8 cellular contexts compared by ENCODE assay signal in genomic region chr1:40385437-40386310, GRCh38. TPM values are rescaled to one million over a fixed set of nuclear protein-coding genes. Genes with fewer than 3 reads are reported as not detected.
DNase-seq lines count a peak whose midpoint lies in the region; ATAC-seq lines count a peak whose summit lies in the region.

No MANE protein-coding gene starts in this region.

- H3K27ac Mint-ChIP-seq in activated CD4-positive, alpha-beta T cell treated with anti-CD3 and anti-CD28 coated beads for 36 hours = peak overlapping the region; percentile 100
- peak overlapping the region; percentile 98 for H3K27ac Mint-ChIP-seq in T-helper 2 cell treated with Interferon-gamma antibody and Interleukin-4, amounts not matched to agents 5 μg/mL and 100 μg/mL, for 36 hours
- peak overlapping the region; percentile 97 to 99 for H3K27ac Mint-ChIP-seq in effector memory CD8-positive, alpha-beta T cell

- POLR2A ChIA-PET in activated CD4-positive, alpha-beta T cell treated with anti-CD3 and anti-CD28 coated beads for 36 hours (lab: Charles Lee) = interaction anchor here (0.6 to 7.2 kb wide), 13 partner anchors 9 to 484 kb away, joined by 3 to 88 read pairs (median 10); partner anchors contain the start of genes SMAP2 and ZFP69B

- H3K4me1 Mint-ChIP-seq in activated CD4-positive, alpha-beta T cell treated with anti-CD3 and anti-CD28 coated beads for 36 hours = peaks cover 94% of the 10 kb centered on the region
- H3K4me1 Mint-ChIP-seq in T-helper 2 cell treated with Interferon-gamma antibody and Interleukin-4, amounts not matched to agents 5 μg/mL and 100 μg/mL, for 36 hours (ENCODE audit: low read depth) = peaks cover 85% of the 10 kb centered on the region
- H3K4me1 Mint-ChIP-seq in effector memory CD8-positive, alpha-beta T cell (ENCODE audit: low read depth in 2 of 2) = peaks cover 75 to 78% of the 10 kb centered on the region in 2 donors

- CTCF ChIA-PET in activated CD4-positive, alpha-beta T cell treated with anti-CD3 and anti-CD28 coated beads for 36 hours (lab: Charles Lee) = interaction anchor here (0.6 to 6.0 kb wide), 14 partner anchors 9 to 242 kb away, joined by 3 to 54 read pairs (median 6); partner anchors contain the start of gene SMAP2

- H3K27me3 ChIP-seq in rectal smooth muscle tissue (ENCODE audit: control insufficient read depth, insufficient read depth, low read length) = no peaks in the 10 kb centered on the region

- H3K4me3 Mint-ChIP-seq in activated CD4-positive, alpha-beta T cell treated with anti-CD3 and anti-CD28 coated beads for 36 hours = peak overlapping the region; percentile 74
- peak overlapping the region; percentile 84 for H3K4me3 Mint-ChIP-seq in T-helper 2 cell treated with Interferon-gamma antibody and Interleukin-4, amounts not matched to agents 5 μg/mL and 100 μg/mL, for 36 hours
- peak overlapping the region; percentile 80 to 83 for H3K4me3 Mint-ChIP-seq in effector memory CD8-positive, alpha-beta T cell

- H3K27ac ChIP-seq in rectal smooth muscle tissue (ENCODE audit: low read depth, low read length) = peak overlapping the region; percentile 71

- peaks cover 2% of the 10 kb centered on the region for H3K36me3 ChIP-seq in rectal smooth muscle tissue (ENCODE audit: control insufficient read depth, insufficient read depth, low read length)

- H3K36me3 Mint-ChIP-seq in activated CD4-positive, alpha-beta T cell treated with anti-CD3 and anti-CD28 coated beads for 36 hours (ENCODE audit: low read depth) = peaks cover 74% of the 10 kb centered on the region
- H3K36me3 Mint-ChIP-seq in T-helper 2 cell treated with Interferon-gamma antibody and Interleukin-4, amounts not matched to agents 5 μg/mL and 100 μg/mL, for 36 hours (ENCODE audit: low read depth) = peaks cover 36% of the 10 kb centered on the region
- peaks cover 55% of the 10 kb centered on the region for H3K36me3 Mint-ChIP-seq in effector memory CD8-positive, alpha-beta T cell (ENCODE audit: insufficient read depth)

- ATAC-seq in activated CD4-positive, alpha-beta T cell treated with anti-CD3 and anti-CD28 coated beads for 36 hours = peak; percentile 63
- peak; percentile 48 for ATAC-seq in HG03139 (IDR thresholded peaks at IDR 0.05; ENCODE audit: unreplicated experiment)
- peak; percentile 77 for ATAC-seq in effector memory CD8-positive, alpha-beta T cell (replicated peaks)

- DNase-seq in activated CD4-positive, alpha-beta T cell treated with anti-CD3 and anti-CD28 coated beads for 36 hours = peak; percentile 77
- no peak for DNase-seq in activated CD4-positive, alpha-beta T cell treated with anti-CD3 and anti-CD28 coated beads for 1 hour
- peak; percentile 74 for DNase-seq in T-helper 2 cell treated with Interferon-gamma antibody and Interleukin-4, amounts not matched to agents 5 μg/mL and 100 μg/mL, for 36 hours (ENCODE audit: low spot score)
- DNase-seq in effector memory CD8-positive, alpha-beta T cell = peak; percentile 65 to 70 (median 66)
- DNase-seq in kidney glomerular epithelial cell (lab: John Stamatoyannopoulos, UW) (no peak), kidney tubule cell (ENCODE audit: low spot score) (no peak)

- no peak overlapping the region for H3K9ac ChIP-seq in rectal smooth muscle tissue (ENCODE audit: low read length)

- H3K9me3 Mint-ChIP-seq in activated CD4-positive, alpha-beta T cell treated with anti-CD3 and anti-CD28 coated beads for 36 hours (ENCODE audit: low read depth) = no peaks in the 10 kb centered on the region
- H3K9me3 Mint-ChIP-seq in T-helper 2 cell treated with Interferon-gamma antibody and Interleukin-4, amounts not matched to agents 5 μg/mL and 100 μg/mL, for 36 hours = no peaks in the 10 kb centered on the region
- H3K9me3 Mint-ChIP-seq in effector memory CD8-positive, alpha-beta T cell = no peaks in the 10 kb centered on the region

- no peaks in the 10 kb centered on the region for H3K27me3 Mint-ChIP-seq in activated CD4-positive, alpha-beta T cell treated with anti-CD3 and anti-CD28 coated beads for 36 hours
- no peaks in the 10 kb centered on the region for H3K27me3 Mint-ChIP-seq in T-helper 2 cell treated with Interferon-gamma antibody and Interleukin-4, amounts not matched to agents 5 μg/mL and 100 μg/mL, for 36 hours (ENCODE audit: low read depth)
- no peaks in the 10 kb centered on the region for H3K27me3 Mint-ChIP-seq in effector memory CD8-positive, alpha-beta T cell

- H3K4me3 ChIP-seq in rectal smooth muscle tissue (ENCODE audit: low read length) = no peak overlapping the region

- intact Hi-C loops in activated CD4-positive, alpha-beta T cell treated with anti-CD3 and anti-CD28 coated beads for 36 hours (cut with DNase I, micrococcal nuclease) = loop anchor here (1.0 to 10.0 kb wide), 14 partner anchors 9 to 1191 kb away; partner anchors contain the start of genes RLF (in 2 of the 2), ZFP69B (in 2 of the 2), CAP1 (in 1 of the 2) and NFYC (in 1 of the 2)

- peaks cover 2% of the 10 kb centered on the region for H3K4me1 ChIP-seq in rectal smooth muscle tissue (ENCODE audit: control insufficient read depth, insufficient read depth, low read length)

RNA-seq across cellular contexts. Expression of gene SMAP2, which starts 12.1 kb away (rescaled TPM):
- 100 to 1,000 TPM; 241 to 258 TPM for total RNA-seq in activated CD4-positive, alpha-beta T cell treated with anti-CD3 and anti-CD28 coated beads for 36 hours

Comparison
In these comparisons a context has a peak if more than half of its experiments do, and no peak if none do; other contexts are left out.
1. DNase-seq: peak in activated CD4-positive, alpha-beta T cell treated with anti-CD3 and anti-CD28 coated beads for 36 hours (single experiment), T-helper 2 cell treated with Interferon-gamma antibody and Interleukin-4, amounts not matched to agents 5 μg/mL and 100 μg/mL, for 36 hours (single experiment) and effector memory CD8-positive, alpha-beta T cell (3 of 3); none in activated CD4-positive, alpha-beta T cell treated with anti-CD3 and anti-CD28 coated beads for 1 hour (single experiment), kidney glomerular epithelial cell (single experiment) and kidney tubule cell (single experiment).
2. Peak in every context shown above with its lines, with median percentiles within 50 percentile points of each other: ATAC-seq, H3K27ac Mint-ChIP-seq and H3K4me3 Mint-ChIP-seq.